In genomic region chr19:15551183-15552004, GRCh38 we compare ENCODE assay signal across 8 cellular contexts. TPM values are rescaled to one million over a fixed set of nuclear protein-coding genes. Genes with fewer than 3 reads are reported as not detected.
DNase-seq lines count a peak whose midpoint lies in the region; ATAC-seq and TF ChIP-seq lines count a peak whose summit lies in the region.

No MANE protein-coding gene starts in this region.

- peak; percentile 5 for DNase-seq in NCI-H1436 (lab: John Stamatoyannopoulos, UW)
- no peak for DNase-seq in NCI-H1436 treated with DMSO at 0.1 percent for 48 hours (lab: John Stamatoyannopoulos, UW)
- peak; percentile 95 for DNase-seq in WTC11 (ENCODE audit: low spot score)
- peak; percentile 86 for DNase-seq in chondrocyte (ENCODE audit: low spot score)
- DNase-seq in thyroid gland, result peak; percentile 10 to 19
- DNase-seq in GM19240 (ENCODE audit: insufficient read length, low spot score), result no peak
- DNase-seq in superior temporal gyrus (ENCODE audit: extremely low spot score), result no peak

- H3K36me3 ChIP-seq in neutrophil (no peaks in the 10 kb centered on the region), thyroid gland (no peaks in the 10 kb centered on the region)

- 7 to 19% methylated on average over 6 to 15 of the region's 41 CpGs for WGBS in thyroid gland, 2 donors

- CTCF ChIA-PET in WTC11 (lab: Charles Lee), result interaction anchor here (0.5 to 3.5 kb wide), 22 partner anchors 9 to 635 kb away, joined by 3 to 36 read pairs (median 4); partner anchors contain the start of gene AKAP8L

- TF ChIP-seq CTCF in WTC11 (IDR thresholded peaks at IDR 0.05), result no peak
- TF ChIP-seq CTCF in chondrocyte (IDR thresholded peaks at IDR 0.05), result no peak
- no peak for TF ChIP-seq CTCF in neutrophil (IDR thresholded peaks at IDR 0.05)
- TF ChIP-seq CTCF in thyroid gland (IDR thresholded peaks at IDR 0.05), result no peak

- no peak overlapping the region for H3K27ac ChIP-seq in neutrophil
- H3K27ac ChIP-seq in thyroid gland, result no peak overlapping the region

- H3K27ac Mint-ChIP-seq in WTC11, result no peak overlapping the region
- H3K27ac Mint-ChIP-seq in chondrocyte (ENCODE audit: unreplicated experiment), result no peak overlapping the region

- H3K27me3 Mint-ChIP-seq in WTC11 (ENCODE audit: low read depth) (peaks cover 61% of the 10 kb centered on the region), chondrocyte (ENCODE audit: low read depth) (peaks cover 24% of the 10 kb centered on the region)

- H3K4me1 Mint-ChIP-seq in WTC11 (peaks cover 3% of the 10 kb centered on the region), chondrocyte (ENCODE audit: low read depth) (peaks cover 9% of the 10 kb centered on the region)

- no peak for TF ChIP-seq POLR2A in thyroid gland (IDR thresholded peaks at IDR 0.05)

- H3K9me3 ChIP-seq in neutrophil (no peaks in the 10 kb centered on the region), thyroid gland (no peaks in the 10 kb centered on the region)

- intact Hi-C loops in thyroid gland (cut with DNase I), result loop anchor here (5.0 to 10.0 kb wide), 2 partner anchors 177 to 464 kb away; partner anchors contain the start of gene AKAP8

- H3K4me1 ChIP-seq in neutrophil (ENCODE audit: control insufficient read depth in 1 of 2, insufficient read depth in 1 of 2, low read depth in 1 of 2, low read length in 1 of 2) (peaks cover 18 to 20% of the 10 kb centered on the region in 2 experiments), thyroid gland (peaks cover 10 to 14% of the 10 kb centered on the region in 2 donors)

- H3K27me3 ChIP-seq in neutrophil (peaks cover 78% of the 10 kb centered on the region), thyroid gland (peaks cover 8% of the 10 kb centered on the region)

- H3K4me3 ChIP-seq in neutrophil (ENCODE audit: low read depth in 1 of 2, low read length in 1 of 2) (peak overlapping the region; percentile 24 to 27), thyroid gland (replicated peaks in 1 of 3) (no peak overlapping the region)

- H3K9me3 Mint-ChIP-seq in WTC11 (0 out of 2 replicates have a peak, but pooled peaks cover 4% of the 10 kb centered on the region), chondrocyte (ENCODE audit: low read depth) (no peaks in the 10 kb centered on the region)

- ATAC-seq in WTC11, result peak; percentile 73

- H3K36me3 Mint-ChIP-seq in WTC11 (no peaks in the 10 kb centered on the region), chondrocyte (ENCODE audit: low read depth) (no peaks in the 10 kb centered on the region)

- POLR2A ChIA-PET in WTC11 (lab: Charles Lee), result interaction anchor here (0.5 to 1.2 kb wide), 2 partner anchors 13 to 172 kb away, joined by 3 to 4 read pairs; partner anchors contain the start of gene AKAP8

- H3K4me3 Mint-ChIP-seq in WTC11 (peak overlapping the region; percentile 65), chondrocyte (ENCODE audit: unreplicated experiment) (no peak overlapping the region)

TF ChIP-seq in WTC11, 78 proteins besides CTCF, POLR2A, EP300 and RAD21 (continues in another document):
- TF ChIP-seq ESRRA (CRISPR knock-in tag; IDR thresholded peaks at IDR 0.05; ENCODE audit: borderline replicate concordance) (no peak), ATF6 (CRISPR knock-in tag; IDR thresholded peaks at IDR 0.05) (no peak), E2F4 (CRISPR knock-in tag; IDR thresholded peaks at IDR 0.05; ENCODE audit: borderline replicate concordance, low read depth) (no peak), ZNF232 (CRISPR knock-in tag; IDR thresholded peaks at IDR 0.05) (no peak), SMAD3 (CRISPR knock-in tag; IDR thresholded peaks at IDR 0.05; ENCODE audit: borderline replicate concordance) (no peak), RORB (CRISPR knock-in tag; IDR thresholded peaks at IDR 0.05) (no peak), OVOL2 (CRISPR knock-in tag; IDR thresholded peaks at IDR 0.05; ENCODE audit: borderline replicate concordance) (no peak), ARID4B (CRISPR knock-in tag; IDR thresholded peaks at IDR 0.05; ENCODE audit: borderline replicate concordance) (no peak), PRRX2 (CRISPR knock-in tag; IDR thresholded peaks at IDR 0.05) (no peak), EMX1 (CRISPR knock-in tag; IDR thresholded peaks at IDR 0.05) (no peak), JAZF1 (CRISPR knock-in tag; IDR thresholded peaks at IDR 0.05) (no peak), NR1H2 (CRISPR knock-in tag; IDR thresholded peaks at IDR 0.05) (no peak)
- TF ChIP-seq, protein P1, sequence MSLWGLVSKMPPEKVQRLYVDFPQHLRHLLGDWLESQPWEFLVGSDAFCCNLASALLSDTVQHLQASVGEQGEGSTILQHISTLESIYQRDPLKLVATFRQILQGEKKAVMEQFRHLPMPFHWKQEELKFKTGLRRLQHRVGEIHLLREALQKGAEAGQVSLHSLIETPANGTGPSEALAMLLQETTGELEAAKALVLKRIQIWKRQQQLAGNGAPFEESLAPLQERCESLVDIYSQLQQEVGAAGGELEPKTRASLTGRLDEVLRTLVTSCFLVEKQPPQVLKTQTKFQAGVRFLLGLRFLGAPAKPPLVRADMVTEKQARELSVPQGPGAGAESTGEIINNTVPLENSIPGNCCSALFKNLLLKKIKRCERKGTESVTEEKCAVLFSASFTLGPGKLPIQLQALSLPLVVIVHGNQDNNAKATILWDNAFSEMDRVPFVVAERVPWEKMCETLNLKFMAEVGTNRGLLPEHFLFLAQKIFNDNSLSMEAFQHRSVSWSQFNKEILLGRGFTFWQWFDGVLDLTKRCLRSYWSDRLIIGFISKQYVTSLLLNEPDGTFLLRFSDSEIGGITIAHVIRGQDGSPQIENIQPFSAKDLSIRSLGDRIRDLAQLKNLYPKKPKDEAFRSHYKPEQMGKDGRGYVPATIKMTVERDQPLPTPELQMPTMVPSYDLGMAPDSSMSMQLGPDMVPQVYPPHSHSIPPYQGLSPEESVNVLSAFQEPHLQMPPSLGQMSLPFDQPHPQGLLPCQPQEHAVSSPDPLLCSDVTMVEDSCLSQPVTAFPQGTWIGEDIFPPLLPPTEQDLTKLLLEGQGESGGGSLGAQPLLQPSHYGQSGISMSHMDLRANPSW (CRISPR knock-in tag; conservative IDR thresholded peaks at IDR 0.05; ENCODE audit: low read depth), result no peak

RNA-seq across cellular contexts. Expression of gene CYP4F22, which starts 43.1 kb away (rescaled TPM):
- 1.2 to 1.7 TPM (median 1.5 TPM) in 3 replicates for total RNA-seq in WTC11 (2021)
- total RNA-seq in chondrocyte, result not detected in 3 replicates
- total RNA-seq in thyroid gland, result under 1 TPM in 1 of 4 donors, not detected in 3; 0.11 TPM

Comparison
In these comparisons a context has a peak if more than half of its experiments do, and no peak if none do; other contexts are left out.
1. DNase-seq: peak in NCI-H1436 (single experiment), WTC11 (single experiment), chondrocyte (single experiment) and thyroid gland (2 of 2); none in NCI-H1436 treated with DMSO at 0.1 percent for 48 hours (single experiment), GM19240 (single experiment) and superior temporal gyrus (single experiment).
2. H3K4me3 ChIP-seq: peak in neutrophil (2 of 2); none in thyroid gland (0 of 3).